8 cellular contexts compared by ENCODE assay signal in genomic region chr22:42649261-42650056, GRCh38. TPM values are rescaled to one million over a fixed set of nuclear protein-coding genes. Genes with fewer than 3 reads are reported as not detected.
DNase-seq lines count a peak whose midpoint lies in the region; ATAC-seq, FAIRE-seq and TF ChIP-seq lines count a peak whose summit lies in the region.

Gene CYB5R3 (minus strand): TSS chr22:42649392. CDS start chr22:42649315, 77 bp downstream.

- no peak within 1 kb of the TSS for H2AFZ ChIP-seq in HepG2 (ENCODE audit: low read length)

- TF ChIP-seq EP300 in HepG2 (IDR thresholded peaks at IDR 0.05; ENCODE audit: low read depth in 2 of 2, low read length in 2 of 2) (no peak), HepG2 (CRISPR knock-in tag; IDR thresholded peaks at IDR 0.05; ENCODE audit: borderline replicate concordance) (no peak; the same call in 1 of the 2 replicates)

- H3K79me2 ChIP-seq in HepG2 (ENCODE audit: insufficient read depth, low read length) = peaks cover 45% of the 10 kb centered on the region

- ATAC-seq in GM18520 (IDR thresholded peaks at IDR 0.05; ENCODE audit: unreplicated experiment) (peak; percentile 43), HG03108 (IDR thresholded peaks at IDR 0.05; ENCODE audit: unreplicated experiment) (peak; percentile 64), HepG2 (peak; percentile 64)

- POLR2A ChIA-PET in A673 (lab: Charles Lee; ENCODE audit: low non-redundant PET) (no interaction called here), HepG2 (lab: Yijun Ruan, JAX) (interaction anchor here (0.9 to 4.4 kb wide), 12 partner anchors 11 to 151 kb away, joined by 3 to 45 read pairs (median 5); partner anchors contain the start of gene POLDIP3)

- in situ Hi-C loops in HepG2 (cut with HindIII; ENCODE audit: extremely low pct_ligation_motif_present, low pct_unique_long_range_greater_than_20kb) = no loop called here

- H3K36me3 ChIP-seq in A673 (ENCODE audit: insufficient read depth, low read length, poor library complexity, severe bottlenecking) (no peaks in the 10 kb centered on the region), HepG2 (replicated peaks in 1 of 2; ENCODE audit: control insufficient read depth in 1 of 2, insufficient read depth in 2 of 2, low read length in 2 of 2) (no peaks in the 10 kb centered on the region; a peak in 2 of 5 replicates)

- intact Hi-C loops in A673 (cut with micrococcal nuclease; ENCODE audit: unreplicated experiment) (no loop called here), HepG2 (cut with micrococcal nuclease; ENCODE audit: unreplicated experiment) (loop anchor here (10.0 kb wide), 2 partner anchors 155 to 205 kb away; partner anchors contain the start of gene ARFGAP3)

- 59% methylated on average over 16 of the region's 79 CpGs for whole genome bisulfite sequencing in HepG2 (ENCODE audit: low lambda C conversion rate)

- peaks cover 34% of the 10 kb centered on the region for H3K4me1 ChIP-seq in A673 (ENCODE audit: insufficient read depth, low read length, poor library complexity, severe bottlenecking)
- H3K4me1 ChIP-seq in HepG2 (ENCODE audit: insufficient read depth, low read length) = peaks cover 79% of the 10 kb centered on the region

- CTCF ChIA-PET in A673 (lab: Charles Lee) = interaction anchor here (0.7 kb wide), 1 partner anchor 14 kb away, joined by 4 read pairs; no protein-coding TSS in a partner anchor
- CTCF ChIA-PET in HepG2 (lab: Yijun Ruan, JAX; ENCODE audit: low intra/inter-chr PET ratio, low total read pairs) = no interaction called here

- DNase-seq in A673 (ENCODE audit: low spot score) = peak; percentile 92
- DNase-seq in NCI-H524 treated with DMSO at 0.1 percent for 48 hours (lab: John Stamatoyannopoulos, UW) = peak; percentile 25
- DNase-seq in activated CD4-positive, alpha-beta T cell treated with anti-CD3 and anti-CD28 coated beads, Interleukin-2, amount 50 U/mL, for 24 hours (ENCODE audit: low read depth in 1 of 2, low spot score in 1 of 2) = peak; percentile 64
- DNase-seq in dermis blood vessel endothelial cell = peak; percentile 85
- peak; percentile 51 for DNase-seq in HepG2 (ENCODE audit: low spot score)
- peak; percentile 79 to 82 for DNase-seq in stimulated activated CD4-positive, alpha-beta T cell treated with anti-CD3 and anti-CD28 coated beads, Interleukin-2, amount 100 ng/mL, for 48 hours

- H3K4me2 ChIP-seq in HepG2 (ENCODE audit: low read depth, low read length) = peak within 1 kb of the TSS; percentile 96

- peak in 1 of 2 experiments; percentile 47; a peak in 1 of 4 replicates for TF ChIP-seq POLR2A in HepG2 (IDR thresholded peaks at IDR 0.05; ENCODE audit: insufficient read depth in 1 of 2, low read depth in 2 of 2, low read length in 2 of 2)

- TF ChIP-seq RAD21 in HepG2 (CRISPR knock-in tag; IDR thresholded peaks at IDR 0.05) = 0 out of 2 replicates have a peak, but pooled peaks have one; percentile 26

- peak within 1 kb of the TSS; percentile 85 for H3K27ac ChIP-seq in A673 (ENCODE audit: low read depth, low read length, poor library complexity, severe bottlenecking)
- peak within 1 kb of the TSS; percentile 97 for H3K27ac ChIP-seq in HepG2 (ENCODE audit: extremely low read length, insufficient read depth, low read length)

- H4K20me1 ChIP-seq in HepG2 (ENCODE audit: insufficient read depth, low read length) = peaks cover 6% of the 10 kb centered on the region; the same call in 1 of the 2 replicates

- TF ChIP-seq CTCF in A673 (conservative IDR thresholded peaks at IDR 0.05; ENCODE audit: low read depth, low read length) = no peak
- 0 out of 2 replicates have a peak, but pooled peaks have one; percentile 17 for TF ChIP-seq CTCF in HepG2 (CRISPR knock-in tag; IDR thresholded peaks at IDR 0.05)

- H3K27me3 ChIP-seq in A673 (replicated peaks; ENCODE audit: insufficient read depth, low read depth, low read length, poor library complexity) (no peaks in the 10 kb centered on the region), HepG2 (ENCODE audit: control insufficient read depth in 1 of 2, insufficient read depth in 2 of 2, low read length in 2 of 2) (peaks cover 0 to 6% of the 10 kb centered on the region in 2 experiments; a peak in 2 of 5 replicates)

- no peaks in the 10 kb centered on the region for H3K9me3 ChIP-seq in A673 (ENCODE audit: low read depth, low read length, poor library complexity, severe bottlenecking)
- H3K9me3 ChIP-seq in HepG2 (ENCODE audit: low read length) = no peaks in the 10 kb centered on the region

- H3K9ac ChIP-seq in HepG2 (ENCODE audit: insufficient read depth, low read depth, low read length) = peak within 1 kb of the TSS; percentile 98

- H3K4me3 ChIP-seq in A673 (ENCODE audit: low read depth, low read length, poor library complexity, severe bottlenecking) (peak within 1 kb of the TSS; percentile 99), HepG2 (replicated peaks in 1 of 3; ENCODE audit: insufficient read depth in 1 of 3, low read depth in 2 of 3, low read length in 3 of 3) (peak within 1 kb of the TSS; percentile 84 to 100 (median 100))

- FAIRE-seq in HepG2 (lab: Jason Lieb, UNC) = no peak

- TSS peak; percentile 97 for BruUV-seq in A673 (replicated peaks; lab: Mats Ljungman, UMichigan)
- TSS peak; percentile 96 for BruUV-seq in HepG2 (replicated peaks; lab: Mats Ljungman, UMichigan)

TF ChIP-seq in HepG2, 621 proteins besides CTCF, POLR2A, EP300 and RAD21 (continues in another document):
- TF ChIP-seq BCLAF1 (IDR thresholded peaks at IDR 0.05) (no peak), ZNF558 (CRISPR knock-in tag; IDR thresholded peaks at IDR 0.05; ENCODE audit: borderline replicate concordance) (0 out of 2 replicates have a peak, but pooled peaks have one; percentile 55), KLF11 (CRISPR knock-in tag; IDR thresholded peaks at IDR 0.05) (no peak), MAZ (IDR thresholded peaks at IDR 0.05; ENCODE audit: borderline replicate concordance, low read depth, low read length) (peak; percentile 43; the same call in 1 of the 2 replicates), MAZ (CRISPR knock-in tag; IDR thresholded peaks at IDR 0.05; ENCODE audit: low read depth) (no peak), ZBTB43 (CRISPR knock-in tag; conservative IDR thresholded peaks at IDR 0.05) (no peak), RBFOX2 (IDR thresholded peaks at IDR 0.05; ENCODE audit: low read depth, low read length) (peak; percentile 61; the same call in 1 of the 2 replicates), SOX5 (CRISPR knock-in tag; IDR thresholded peaks at IDR 0.05; ENCODE audit: borderline replicate concordance) (no peak), ZNF296 (CRISPR knock-in tag; conservative IDR thresholded peaks at IDR 0.05) (no peak)

RNA-seq across cellular contexts. Expression of gene CYB5R3, which starts in this region (rescaled TPM):
- total RNA-seq in A673 (2021) (172 and 176 TPM in 2 replicates), dermis blood vessel endothelial cell (139 and 192 TPM in 2 replicates), HepG2 (2016; rRNA removed; fragmentation: Illumina TruSeq; extraction: Trizol) (31.5 and 32.4 TPM in 2 replicates)
- total RNA-seq in HepG2 (2016; cell fraction: cytosol; rRNA removed; fragmentation: Illumina TruSeq; extraction: Trizol; ENCODE audit: low read depth) = 9.5 and 9.9 TPM in 2 replicates
- total RNA-seq in HepG2 (2016; cell fraction: insoluble cytoplasmic fraction; rRNA removed; fragmentation: Illumina TruSeq; extraction: Trizol) = 27.7 and 33.5 TPM in 2 replicates
- total RNA-seq in HepG2 (2016; cell fraction: membrane; rRNA removed; fragmentation: Illumina TruSeq; extraction: Trizol) = 19.2 and 24.7 TPM in 2 replicates
- 26.9 and 30.5 TPM in 2 replicates for total RNA-seq in HepG2 (2016; cell fraction: nucleus; rRNA removed; fragmentation: Illumina TruSeq; extraction: Trizol)
- 305 and 347 TPM in 2 replicates for polyA plus RNA-seq in HepG2 (2011; rRNA removed)
- 171 and 227 TPM in 2 replicates for polyA plus RNA-seq in HepG2 (2011; cell fraction: cytosol; rRNA removed)
- polyA plus RNA-seq in HepG2 (2011; cell fraction: nucleus; rRNA removed) = 180 and 209 TPM in 2 replicates
- polyA plus RNA-seq in HepG2 (2012) = 258 and 265 TPM in 2 replicates
- 41.8 and 43.2 TPM in 2 replicates for polyA plus RNA-seq in HepG2 (2016; cell fraction: cytosol; fragmentation: Illumina TruSeq; extraction: Trizol; ENCODE audit: low read depth)
- 103 and 141 TPM in 2 replicates for polyA plus RNA-seq in HepG2 (2016; cell fraction: insoluble cytoplasmic fraction; fragmentation: Illumina TruSeq; extraction: Trizol; ENCODE audit: low read depth)
- 69.2 and 69.5 TPM in 2 replicates for polyA plus RNA-seq in HepG2 (2016; cell fraction: membrane; fragmentation: Illumina TruSeq; extraction: Trizol; ENCODE audit: low read depth)
- polyA plus RNA-seq in HepG2 (2016; cell fraction: nucleus; fragmentation: Illumina TruSeq; extraction: Trizol; ENCODE audit: insufficient read depth, low read depth) = 118 and 123 TPM in 2 replicates
- 63.4 and 306 TPM in 2 replicates for polyA minus RNA-seq in HepG2 (2011; rRNA and poly(A)+ RNA removed; ENCODE audit: low replicate concordance)
- 173 and 208 TPM in 2 replicates for polyA minus RNA-seq in HepG2 (2011; cell fraction: cytosol; rRNA and poly(A)+ RNA removed)
- 50.5 and 63.4 TPM in 2 replicates for polyA minus RNA-seq in HepG2 (2011; cell fraction: nucleus; rRNA and poly(A)+ RNA removed)

Comparison
In these comparisons a context has a peak if more than half of its experiments do, and no peak if none do; other contexts are left out.
1. Peak in every context shown above with its lines: DNase-seq, ATAC-seq, H3K4me3 ChIP-seq and H3K27ac ChIP-seq.
2. DNase-seq: peak in every context shown above with its lines; median percentile 92 in A673; 85 in dermis blood vessel endothelial cell; 80 in stimulated activated CD4-positive, alpha-beta T cell treated with anti-CD3 and anti-CD28 coated beads, Interleukin-2, amount 100 ng/mL, for 48 hours; 64 in activated CD4-positive, alpha-beta T cell treated with anti-CD3 and anti-CD28 coated beads, Interleukin-2, amount 50 U/mL, for 24 hours; 51 in HepG2; 25 in NCI-H524 treated with DMSO at 0.1 percent for 48 hours.